Comparison of ENCODE assay signal across 13 cellular contexts in the genomic region with DNA sequence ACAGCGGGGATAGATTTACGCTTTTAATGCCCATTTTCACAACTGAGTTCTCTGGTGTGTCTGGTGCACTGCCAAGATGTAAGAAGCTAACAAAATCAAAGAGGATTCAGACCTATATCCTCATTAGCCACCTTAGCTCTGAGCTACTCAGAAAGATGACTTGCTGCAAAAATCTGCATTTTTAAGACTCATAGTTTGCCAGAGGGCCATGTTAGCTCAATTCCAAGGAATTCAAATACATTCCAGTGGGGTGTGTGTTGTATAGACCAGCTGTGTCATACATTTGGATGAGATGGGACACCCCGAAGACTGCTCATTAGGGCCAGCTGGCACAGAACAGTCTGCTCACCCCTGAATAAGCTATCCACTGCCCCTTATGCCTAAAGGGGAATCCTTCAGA. TPM values are rescaled to one million over a fixed set of nuclear protein-coding genes. Genes with fewer than 3 reads are reported as not detected.
A peak's percentile ranks its signal among the peaks of the same experiment; 100 is the strongest.
DNase-seq lines count a peak whose midpoint lies in the region; ATAC-seq lines count a peak whose summit lies in the region.
"Had no signal": no experiment of that assay in that cellular context is flagged by ENCODE, and none has a peak within 500 bp of the region (broad histone marks: within the 10 kb centered on the region; RNA-seq: fewer than 3 reads in every experiment).

No MANE protein-coding gene starts in this region.

- H3K9me3 ChIP-seq in CD4-positive, alpha-beta memory T cell (ENCODE audit: control insufficient read depth in 1 of 2, low read length in 2 of 2) = no peaks in the 10 kb centered on the region
- H3K9me3 ChIP-seq in MG63 (no peaks in the 10 kb centered on the region), trophoblast cell (ENCODE audit: insufficient read depth, low read depth, low read length) (peaks cover 2% of the 10 kb centered on the region)

- H3K36me3 Mint-ChIP-seq in CD4-positive, alpha-beta memory T cell = peaks cover 96 to 98% of the 10 kb centered on the region in 2 donors

- H3K79me1 ChIP-seq in trophoblast cell (ENCODE audit: low read length) = peaks cover 26% of the 10 kb centered on the region

- no peak overlapping the region for H3K4ac ChIP-seq in trophoblast cell (ENCODE audit: low read depth, low read length)

- peak overlapping the region; percentile 84 to 98 (median 95) for H3K27ac Mint-ChIP-seq in CD4-positive, alpha-beta memory T cell

- no peak overlapping the region for H3K4me2 ChIP-seq in trophoblast cell (ENCODE audit: low read length)

- H2BK5ac ChIP-seq in trophoblast cell (ENCODE audit: low read depth, low read length, poor library complexity) = peak overlapping the region; percentile 7

- H3K14ac ChIP-seq in trophoblast cell (ENCODE audit: low read length) = no peak overlapping the region

- no peak overlapping the region for H3K18ac ChIP-seq in trophoblast cell (ENCODE audit: low read length)

- no peak overlapping the region for H2BK12ac ChIP-seq in trophoblast cell (ENCODE audit: low read length)

- H3K36me3 ChIP-seq in CD4-positive, alpha-beta memory T cell (ENCODE audit: insufficient read depth, low read length) = peaks cover 98% of the 10 kb centered on the region
- peaks cover 28% of the 10 kb centered on the region for H3K36me3 ChIP-seq in MG63
- H3K36me3 ChIP-seq in trophoblast cell (ENCODE audit: control insufficient read depth in 1 of 2, insufficient read depth in 2 of 2, low read length in 2 of 2) = peaks cover 0 to 14% of the 10 kb centered on the region in 2 experiments

- intact Hi-C loops in CD4-positive, alpha-beta memory T cell (cut with micrococcal nuclease) = no loop called here
- intact Hi-C loops in left ventricle myocardium superior (cut with micrococcal nuclease) = no loop called here

- no peak overlapping the region for H2AFZ ChIP-seq in trophoblast cell (ENCODE audit: insufficient read depth, low read length, poor library complexity)

- peaks cover 100% of the 10 kb centered on the region for H3K4me1 ChIP-seq in CD4-positive, alpha-beta memory T cell (ENCODE audit: insufficient read depth, low read length)
- peaks cover 16 to 29% of the 10 kb centered on the region in 2 experiments for H3K4me1 ChIP-seq in trophoblast cell (ENCODE audit: control insufficient read depth in 1 of 2, insufficient read depth in 2 of 2, low read length in 2 of 2)

- CTCF ChIA-PET in CD4-positive, alpha-beta memory T cell (lab: Charles Lee; ENCODE audit: partially characterized antibody) = interaction anchor here (1.1 to 19.0 kb wide), 5 partner anchors 30 to 251 kb away, joined by 3 to 623 read pairs (median 5); a partner anchor contains a TSS

- ATAC-seq in left ventricle myocardium superior = no peak
- ATAC-seq in HG02852 (IDR thresholded peaks at IDR 0.05; ENCODE audit: unreplicated experiment) = no peak

- H2BK120ac ChIP-seq in trophoblast cell (ENCODE audit: insufficient read depth, low read length, poor library complexity) = peak overlapping the region; percentile 15

- POLR2A ChIA-PET in CD4-positive, alpha-beta memory T cell (lab: Charles Lee; ENCODE audit: partially characterized antibody) = interaction anchor here (0.9 to 18.1 kb wide), 8 partner anchors 9 to 210 kb away, joined by 3 to 1434 read pairs (median 6); a partner anchor contains a TSS

- H4K12ac ChIP-seq in trophoblast cell (ENCODE audit: low read depth, low read length) = no peak overlapping the region

- no peak overlapping the region for H3K23ac ChIP-seq in trophoblast cell (ENCODE audit: low read length)

- peak overlapping the region; percentile 5 for H4K8ac ChIP-seq in trophoblast cell (ENCODE audit: low read depth, low read length)

- H3K27ac ChIP-seq in CD4-positive, alpha-beta memory T cell (ENCODE audit: low read depth, low read length) = peak overlapping the region; percentile 84
- H3K27ac ChIP-seq in trophoblast cell (ENCODE audit: low read depth, low read length) = peak overlapping the region; percentile 38

- H3K9me3 Mint-ChIP-seq in CD4-positive, alpha-beta memory T cell = no peaks in the 10 kb centered on the region
- H3K9me3 Mint-ChIP-seq: endodermal cell had no signal

- no peaks in the 10 kb centered on the region for H3K27me3 Mint-ChIP-seq in CD4-positive, alpha-beta memory T cell

- H3K4me3 ChIP-seq in CD4-positive, alpha-beta memory T cell (ENCODE audit: low read length in 2 of 2) = no peak overlapping the region
- H3K4me3 ChIP-seq in MG63 (no peak overlapping the region), trophoblast cell (ENCODE audit: low read depth, low read length) (no peak overlapping the region)

- no peak overlapping the region for H3K9ac ChIP-seq in trophoblast cell (ENCODE audit: low read length)

- no peaks in the 10 kb centered on the region for H3K27me3 ChIP-seq in CD4-positive, alpha-beta memory T cell (ENCODE audit: insufficient read depth, low read length)
- no peaks in the 10 kb centered on the region for H3K27me3 ChIP-seq in MG63
- no peaks in the 10 kb centered on the region for H3K27me3 ChIP-seq in trophoblast cell (ENCODE audit: insufficient read depth, low read length)

- H3K4me3 Mint-ChIP-seq in CD4-positive, alpha-beta memory T cell = peak overlapping the region in 3 of 8 donors; percentile 59 to 77 (median 63)
- H3K4me3 Mint-ChIP-seq: endodermal cell had no signal

- peak overlapping the region; percentile 31 for H4K91ac ChIP-seq in trophoblast cell (ENCODE audit: low read depth, low read length)

- WGBS in trophoblast cell (ENCODE audit: extremely low coverage, insufficient coverage, insufficient read length) = no CpG with 5 or more reads among the region's 3 CpGs

- DNase-seq in CD4-positive, alpha-beta memory T cell = no peak
- peak; percentile 69 for DNase-seq in MG63
- DNase-seq in dedifferentiated amniotic fluid mesenchymal stem cell (ENCODE audit: extremely low spot score) = peak; percentile 72
- peak; percentile 71 to 89 for DNase-seq in trophoblast cell
- no peak for DNase-seq in NK-92 (lab: John Stamatoyannopoulos, UW; ENCODE audit: unreplicated experiment)
- no peak for DNase-seq in left ventricle myocardium superior
- DNase-seq in DMS 273 (lab: John Stamatoyannopoulos, UW; ENCODE audit: unreplicated experiment) = no peak
- DNase-seq: activated CD8-positive, alpha-beta memory T cell treated with anti-CD3 and anti-CD28 coated beads, Interleukin-2, amount 50 U/mL, for 4 hours; endodermal cell; mesendoderm; NCI-H1694 treated with DMSO at 0.1 percent for 48 hours; Right ventricle myocardium superior had no signal

- no peaks in the 10 kb centered on the region for H3K79me2 ChIP-seq in trophoblast cell (ENCODE audit: control insufficient read depth, insufficient read depth, low read length, poor library complexity)

- no peak overlapping the region for H2AK5ac ChIP-seq in trophoblast cell (ENCODE audit: low read length)

- peaks cover 83 to 99% (median 92%) of the 10 kb centered on the region in 4 donors for H3K4me1 Mint-ChIP-seq in CD4-positive, alpha-beta memory T cell

RNA-seq across cellular contexts. Expression of a gene that starts 8.9 kb away (rescaled TPM):
- 100 to 1,000 TPM; 284 TPM for total RNA-seq in CD4-positive, alpha-beta memory T cell
- polyA plus RNA-seq in CD4-positive, alpha-beta memory T cell = 100 to 1,000 TPM; 125 to 221 TPM
- 2.6 and 4.7 TPM in 2 replicates for total RNA-seq in MG63 (2014; rRNA removed; shearing (Covaris generic); ENCODE audit: low replicate concordance)
- polyA plus RNA-seq in trophoblast cell (2013) = 4.9 and 5.1 TPM in 2 replicates
- 1.3 TPM for total RNA-seq in left ventricle myocardium superior

RNA-seq across cellular contexts. Expression of a gene that starts 36.0 kb away (rescaled TPM):
- 1 to 10 TPM; 1.7 to 1.9 TPM for total RNA-seq in CD4-positive, alpha-beta memory T cell
- 10 to 100 TPM; 15.6 to 18.2 TPM for polyA plus RNA-seq in CD4-positive, alpha-beta memory T cell
- 1.6 and 3.2 TPM in 2 replicates for total RNA-seq in MG63 (2014; rRNA removed; shearing (Covaris generic); ENCODE audit: low replicate concordance)
- 1.3 and 1.8 TPM in 2 replicates for polyA plus RNA-seq in trophoblast cell (2013)
- 4.7 TPM for total RNA-seq in left ventricle myocardium superior
- total RNA-seq: endodermal cell had no signal

RNA-seq across cellular contexts. Expression of a gene that starts 51.5 kb away (rescaled TPM):
- total RNA-seq in CD4-positive, alpha-beta memory T cell = 10 to 100 TPM; 49.1 to 49.6 TPM
- 10 to 100 TPM; 18.4 to 33.3 TPM for polyA plus RNA-seq in CD4-positive, alpha-beta memory T cell
- total RNA-seq in MG63 (2014; rRNA removed; shearing (Covaris generic); ENCODE audit: low replicate concordance) = 37.0 and 55.6 TPM in 2 replicates
- polyA plus RNA-seq in trophoblast cell (2013) = 35.0 and 35.5 TPM in 2 replicates
- total RNA-seq in left ventricle myocardium superior = 14.4 TPM

RNA-seq across cellular contexts. Expression of a gene that starts 51.6 kb away (rescaled TPM):
- total RNA-seq in CD4-positive, alpha-beta memory T cell = 10 to 100 TPM; 37.5 to 38.8 TPM
- 100 to 1,000 TPM in 1 of 2 donors, 10 to 100 TPM in 1; 77.1 to 101 TPM for polyA plus RNA-seq in CD4-positive, alpha-beta memory T cell
- total RNA-seq in MG63 (2014; rRNA removed; shearing (Covaris generic); ENCODE audit: low replicate concordance) = 56.9 and 73.4 TPM in 2 replicates
- polyA plus RNA-seq in trophoblast cell (2013) = 77.9 and 79.0 TPM in 2 replicates
- total RNA-seq in left ventricle myocardium superior = 38.2 TPM

Comparison
In these comparisons a context has a peak if more than half of its experiments do, and no peak if none do; other contexts are left out.
1. DNase-seq: peak in MG63 (single experiment), dedifferentiated amniotic fluid mesenchymal stem cell (single experiment) and trophoblast cell (2 of 2); none in CD4-positive, alpha-beta memory T cell (0 of 5), NK-92 (single experiment), left ventricle myocardium superior (single experiment) and DMS 273 (single experiment).
2. RNA of a gene that starts 8.9 kb away (total RNA-seq): 284 TPM in CD4-positive, alpha-beta memory T cell; 2.6 to 4.7 TPM in MG63 and 1.3 TPM in left ventricle myocardium superior (single experiment); every median in the first group is over 10 times any median in the second.